1 cellular context compared by ENCODE assay signal in genomic region chr9:5825896-5826622, GRCh38.
TF ChIP-seq lines count a peak whose summit lies in the region.

No MANE protein-coding gene starts in this region.

TF ChIP-seq in K562, 482 proteins besides CTCF, POLR2A, EP300 and RAD21:
- TF ChIP-seq TCF7 (IDR thresholded peaks at IDR 0.05; ENCODE audit: borderline replicate concordance) (no peak), ZNF57 (CRISPR knock-in tag; IDR thresholded peaks at IDR 0.05) (no peak), TEAD4 (IDR thresholded peaks at IDR 0.05; ENCODE audit: low read length) (peak; percentile 30; the same call in 1 of the 2 replicates), TEAD4 (CRISPR knock-in tag; IDR thresholded peaks at IDR 0.05; ENCODE audit: borderline replicate concordance) (no peak), SMARCA4 (IDR thresholded peaks at IDR 0.05) (0 out of 2 replicates have a peak, but pooled peaks have one; percentile 26), ZBTB12 (CRISPR knock-in tag; IDR thresholded peaks at IDR 0.05) (no peak), ZBTB2 (IDR thresholded peaks at IDR 0.05) (no peak), NCOR1 (IDR thresholded peaks at IDR 0.05) (peak; percentile 25; the same call in 1 of the 2 replicates), PKNOX1 (IDR thresholded peaks at IDR 0.05) (no peak), NCOA4 (IDR thresholded peaks at IDR 0.05; ENCODE audit: partially characterized antibody) (no peak), SMARCB1 (IDR thresholded peaks at IDR 0.05; ENCODE audit: insufficient read length, low read depth) (no peak), ARID1B (IDR thresholded peaks at IDR 0.05) (peak; percentile 81), CBFA2T2 (conservative IDR thresholded peaks at IDR 0.05) (peak; percentile 55; the same call in 1 of the 2 replicates), ETV6 (IDR thresholded peaks at IDR 0.05; ENCODE audit: borderline replicate concordance in 1 of 2, low read depth in 2 of 2, low read length in 1 of 2) (no peak), ETV6 (CRISPR knock-in tag; IDR thresholded peaks at IDR 0.05; ENCODE audit: borderline replicate concordance) (no peak), KLF16 (IDR thresholded peaks at IDR 0.05) (no peak), HDAC3 (IDR thresholded peaks at IDR 0.05; ENCODE audit: borderline replicate concordance, partially characterized antibody) (no peak), TAL1 (IDR thresholded peaks at IDR 0.05) (peak; percentile 58), GABPB2 (CRISPR knock-in tag; conservative IDR thresholded peaks at IDR 0.05) (no peak), HINFP (tag; conservative IDR thresholded peaks at IDR 0.05; ENCODE audit: low read depth) (no peak), KDM5B (IDR thresholded peaks at IDR 0.05; ENCODE audit: insufficient replicate concordance, low read depth, low read length) (no peak), ARID3A (IDR thresholded peaks at IDR 0.05; ENCODE audit: borderline replicate concordance, low read depth, low read length) (0 out of 2 replicates have a peak, but pooled peaks have one; percentile 41), ZNF239 (CRISPR knock-in tag; IDR thresholded peaks at IDR 0.05) (no peak), ZNF124 (CRISPR knock-in tag; IDR thresholded peaks at IDR 0.05) (no peak), FOXM1 (IDR thresholded peaks at IDR 0.05; ENCODE audit: low read depth) (no peak), FOXM1 (CRISPR knock-in tag; IDR thresholded peaks at IDR 0.05; ENCODE audit: low read depth) (no peak), CBFA2T3 (IDR thresholded peaks at IDR 0.05) (peak; percentile 80), POLR3G (IDR thresholded peaks at IDR 0.05; ENCODE audit: extremely low read depth, insufficient read length, insufficient replicate concordance) (no peak), ZNF644 (tag; IDR thresholded peaks at IDR 0.05; ENCODE audit: low read depth) (no peak), NCOA6 (IDR thresholded peaks at IDR 0.05) (no peak)
TF ChIP-seq in K562: peak in this region for 8.
